23 cellular contexts compared by ENCODE assay signal in the genomic region with DNA sequence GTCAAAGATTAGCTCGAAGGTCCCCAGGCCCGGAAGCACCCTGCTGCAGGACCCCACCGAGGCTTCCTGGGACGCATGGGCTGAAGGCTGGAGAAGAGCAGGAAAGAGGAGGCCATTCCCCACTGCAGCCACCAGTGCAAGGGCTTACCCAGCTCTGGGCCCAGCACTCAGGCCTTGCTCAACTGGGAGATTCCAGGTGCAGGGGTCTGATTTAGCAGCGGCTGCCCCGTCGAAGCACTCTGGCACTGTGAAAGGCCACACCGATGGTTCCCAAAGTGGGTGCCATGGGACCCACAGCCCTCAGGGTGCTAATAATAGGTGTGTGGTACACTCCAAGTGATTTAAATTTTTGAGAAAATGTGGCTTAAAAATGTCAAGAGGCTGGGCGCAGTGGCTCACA.
"Had no signal": no experiment of that assay in that cellular context is flagged by ENCODE, and none has a peak within 500 bp of the region (broad histone marks: within the 10 kb centered on the region; RNA-seq: fewer than 3 reads in every experiment).

No MANE protein-coding gene starts in this region.

- H3K9ac ChIP-seq: parathyroid adenoma had no signal

- H3K27ac ChIP-seq: esophagus squamous epithelium, heart right ventricle, neutrophil, parathyroid adenoma, tibial nerve, vagina, WERI-Rb-1 had no signal

- H3K4me1 ChIP-seq: parathyroid adenoma, tibial nerve, vagina had no signal

- ATAC-seq: activated T-helper 17 cell treated with anti-CD3 and anti-CD28 coated beads, Interleukin-2, amount 50 U/mL, for 72 hours; heart right ventricle; naive thymus-derived CD8-positive, alpha-beta T cell; T-helper 17 cell had no signal

- H3K4me1 Mint-ChIP-seq: activated T-helper 17 cell treated with anti-CD3 and anti-CD28 coated beads, Interleukin-2, amount 50 U/mL, for 72 hours; immature natural killer cell; T-helper 17 cell had no signal

- H3K27me3 Mint-ChIP-seq: activated CD4-positive, alpha-beta memory T cell treated with anti-CD3 and anti-CD28 coated beads for 36 hours; activated T-helper 17 cell treated with anti-CD3 and anti-CD28 coated beads, Interleukin-2, amount 50 U/mL, for 72 hours; dendritic cell treated with granulocyte-macrophage colony-stimulating factor and Interleukin-4, amounts not matched to agents 40 ng/mL and 50 ng/mL, for 4 days; naive thymus-derived CD8-positive, alpha-beta T cell had no signal

- H3K36me3 ChIP-seq: ascending aorta, esophagus squamous epithelium, heart right ventricle, neutrophil, tibial nerve, vagina, WERI-Rb-1 had no signal

- H3K4me3 Mint-ChIP-seq: activated CD4-positive, alpha-beta memory T cell treated with anti-CD3 and anti-CD28 coated beads for 36 hours; activated T-helper 17 cell treated with anti-CD3 and anti-CD28 coated beads, Interleukin-2, amount 50 U/mL, for 72 hours; dendritic cell treated with granulocyte-macrophage colony-stimulating factor and Interleukin-4, amounts not matched to agents 40 ng/mL and 50 ng/mL, for 4 days; immature natural killer cell; naive thymus-derived CD8-positive, alpha-beta T cell; T-helper 17 cell had no signal

- H3K4me3 ChIP-seq: ascending aorta, esophagus squamous epithelium, heart right ventricle, tibial nerve, vagina had no signal

- H3K36me3 Mint-ChIP-seq: activated CD4-positive, alpha-beta memory T cell treated with anti-CD3 and anti-CD28 coated beads for 36 hours; immature natural killer cell; naive thymus-derived CD8-positive, alpha-beta T cell had no signal

- H3K27ac Mint-ChIP-seq: activated CD4-positive, alpha-beta memory T cell treated with anti-CD3 and anti-CD28 coated beads for 36 hours; activated T-helper 17 cell treated with anti-CD3 and anti-CD28 coated beads, Interleukin-2, amount 50 U/mL, for 72 hours; dendritic cell treated with granulocyte-macrophage colony-stimulating factor and Interleukin-4, amounts not matched to agents 40 ng/mL and 50 ng/mL, for 4 days; immature natural killer cell; naive thymus-derived CD8-positive, alpha-beta T cell; T-helper 17 cell had no signal

- H3K27me3 ChIP-seq: ascending aorta, neutrophil, tibial nerve, vagina had no signal

- H3K9me3 Mint-ChIP-seq: activated CD4-positive, alpha-beta memory T cell treated with anti-CD3 and anti-CD28 coated beads for 36 hours; activated T-helper 17 cell treated with anti-CD3 and anti-CD28 coated beads, Interleukin-2, amount 50 U/mL, for 72 hours; dendritic cell treated with granulocyte-macrophage colony-stimulating factor and Interleukin-4, amounts not matched to agents 40 ng/mL and 50 ng/mL, for 4 days; immature natural killer cell; naive thymus-derived CD8-positive, alpha-beta T cell had no signal

- DNase-seq: activated CD4-positive, alpha-beta memory T cell treated with anti-CD3 and anti-CD28 coated beads for 36 hours; activated naive CD4-positive, alpha-beta T cell treated with anti-CD3 and anti-CD28 coated beads, Interleukin-2, amount 50 U/mL, for 16 hours; activated T-cell treated with anti-CD3 and anti-CD28 coated beads for 4 hours; effector CD8-positive, alpha-beta T cell; esophagus squamous epithelium; heart right ventricle; immature natural killer cell; mesendoderm; stimulated activated CD4-positive, alpha-beta T cell treated with anti-CD3 and anti-CD28 coated beads, Interleukin-12 subunit alpha, Interleukin-12 subunit beta, amount 100 ng/mL, for 4 hours; stimulated activated CD4-positive, alpha-beta T cell treated with anti-CD3 and anti-CD28 coated beads, Interleukin-1b, Interleukin-23, amount 100 ng/mL, for 48 hours; stimulated activated CD8-positive, alpha-beta memory T cell treated with anti-CD3 and anti-CD28 coated beads, Interleukin-4, amount 100 ng/mL, for 48 hours; stimulated activated naive CD4-positive, alpha-beta T cell treated with Interleukin-2 at 50 U/mL for 16 hours; substantia nigra; T-helper 17 cell; WERI-Rb-1 had no signal

- H3K9me3 ChIP-seq: ascending aorta, esophagus squamous epithelium, heart right ventricle, neutrophil, tibial nerve, vagina had no signal
